In the genomic region with DNA sequence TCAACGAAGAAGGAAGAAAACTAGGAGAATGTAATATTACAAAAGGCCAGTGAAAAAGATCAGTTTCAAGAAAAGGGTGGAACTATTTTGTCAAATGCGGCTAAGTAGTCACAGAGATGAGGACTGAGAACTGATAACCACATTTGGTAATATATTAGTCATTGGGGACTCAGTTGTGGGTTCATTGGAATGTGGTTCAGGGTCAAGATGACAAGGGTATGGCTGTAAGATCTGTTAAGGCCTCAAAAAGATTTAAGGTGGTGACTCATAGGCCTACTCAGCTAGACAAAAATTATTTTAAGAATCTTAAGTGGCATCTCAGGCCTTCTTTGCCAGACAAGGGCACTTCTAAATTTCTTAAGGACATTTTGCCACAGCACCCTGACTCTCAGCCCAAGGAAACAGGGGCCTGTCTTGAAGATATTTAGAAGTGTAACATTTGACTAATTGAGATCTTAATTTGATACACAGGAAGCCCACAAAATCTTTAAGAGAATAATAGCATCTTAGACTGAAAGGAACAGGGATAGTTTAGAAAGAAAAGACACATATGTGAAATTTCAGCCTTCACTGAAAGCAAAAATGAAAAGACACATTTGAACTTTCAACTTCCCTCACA, we compare ENCODE assay signal across 8 cellular contexts.
DNase-seq lines count a peak whose midpoint lies in the region; ATAC-seq and TF ChIP-seq lines count a peak whose summit lies in the region.

No MANE protein-coding gene starts in this region.

- H3K4me3 Mint-ChIP-seq in CD14-positive monocyte, result no peak overlapping the region

- TF ChIP-seq CTCF in GM12865 (IDR thresholded peaks at IDR 0.05; ENCODE audit: insufficient read depth, low read depth, low read length, missing control alignments) (no peak), CD14-positive monocyte (IDR thresholded peaks at IDR 0.05) (no peak)

- DNase-seq in GM12865 (ENCODE audit: low read depth) (peak; percentile 82), LoVo (ENCODE audit: low spot score) (peak; percentile 11), fibroblast of peridontal ligament (ENCODE audit: extremely low read depth) (peak; percentile 55), CD14-positive monocyte (ENCODE audit: low spot score) (no peak), head of caudate nucleus (no peak), dedifferentiated amniotic fluid mesenchymal stem cell (ENCODE audit: extremely low spot score) (no peak)

- peaks cover 2 to 11% (median 10%) of the 10 kb centered on the region in 7 donors for H3K9me3 Mint-ChIP-seq in CD14-positive monocyte

- H3K4me1 Mint-ChIP-seq in CD14-positive monocyte, result no peaks in the 10 kb centered on the region

- no peak overlapping the region for H3K27ac Mint-ChIP-seq in CD14-positive monocyte

- H3K36me3 Mint-ChIP-seq in CD14-positive monocyte, result no peaks in the 10 kb centered on the region

- intact Hi-C loops in CD14-positive monocyte (cut with micrococcal nuclease), result no loop called here
- intact Hi-C loops in head of caudate nucleus (cut with DNase I), result no loop called here

- peak; percentile 86 for ATAC-seq in GM21737 (IDR thresholded peaks at IDR 0.05; ENCODE audit: unreplicated experiment)
- ATAC-seq in HG03025 (IDR thresholded peaks at IDR 0.05; ENCODE audit: low FRiP score, unreplicated experiment), result no peak

- H3K27me3 Mint-ChIP-seq in CD14-positive monocyte (ENCODE audit: low read depth in 3 of 3), result peaks cover 0 to 1% (median 0%) of the 10 kb centered on the region in 3 donors

- H3K4me3 ChIP-seq in GM12865 (ENCODE audit: low read depth, low read length), result no peak overlapping the region

Comparison
In these comparisons a context has a peak if more than half of its experiments do, and no peak if none do; other contexts are left out.
1. DNase-seq: peak in GM12865 (single experiment), LoVo (single experiment) and fibroblast of peridontal ligament (single experiment); none in CD14-positive monocyte (single experiment), head of caudate nucleus (0 of 42) and dedifferentiated amniotic fluid mesenchymal stem cell (single experiment).